In genomic region chr22:35627267-35628041, GRCh38 we compare ENCODE assay signal across 8 cellular contexts. TPM values are rescaled to one million over a fixed set of nuclear protein-coding genes. Genes with fewer than 3 reads are reported as not detected.
DNase-seq lines count a peak whose midpoint lies in the region; ATAC-seq, FAIRE-seq and TF ChIP-seq lines count a peak whose summit lies in the region.

No MANE protein-coding gene starts in this region.

- peak; percentile 77 to 84 for ATAC-seq in A549
- peak; percentile 67 for ATAC-seq in activated CD8-positive, alpha-beta memory T cell treated with anti-CD3 and anti-CD28 coated beads, Interleukin-2, amount 10 ng/mL, durations not matched to agents 7 days and 5 days

- H3K27ac ChIP-seq in A549 (peak overlapping the region; percentile 89 to 99), mesodermal cell (ENCODE audit: low read depth, low read length, severe bottlenecking) (peak overlapping the region; percentile 23)

- H3K4me1 ChIP-seq in A549 (peaks cover 46% of the 10 kb centered on the region), mesodermal cell (ENCODE audit: control insufficient read depth, insufficient read depth, low read length, poor library complexity, severe bottlenecking) (peaks cover 6% of the 10 kb centered on the region)

- H3K4me3 ChIP-seq in A549 (peak overlapping the region; percentile 44), mesodermal cell (ENCODE audit: extremely low read depth, insufficient read depth, low read length, poor library complexity, severe bottlenecking) (peak overlapping the region; percentile 35)

- no peak; the same call in none of the 2 replicates for TF ChIP-seq POLR2A in A549 (IDR thresholded peaks at IDR 0.05; ENCODE audit: low read length)
- TF ChIP-seq POLR2A in GM12892 (IDR thresholded peaks at IDR 0.05; ENCODE audit: low read depth, low read length) = no peak

- peak overlapping the region; percentile 65 for H3K4me2 ChIP-seq in A549

- TF ChIP-seq RAD21 in A549 (conservative IDR thresholded peaks at IDR 0.05 in 1 of 2, IDR thresholded peaks at IDR 0.05 in 1 of 2) = peak; percentile 92 to 93

- 0% methylated on average over 9 of the region's 21 CpGs for WGBS in A549 (ENCODE audit: missing lambda C conversion rate)
- 5 to 8% methylated on average over 10 to 12 of the region's 21 CpGs for WGBS in mesodermal cell (ENCODE audit: insufficient coverage in 2 of 2), 2 experiments

- POLR2A ChIA-PET in A549 (lab: Yijun Ruan, JAX) = interaction anchor here (0.5 to 1.4 kb wide), 9 partner anchors 21 to 439 kb away, joined by 3 to 6 read pairs (median 4); partner anchors contain the start of genes APOL6 and RBFOX2

- H3K36me3 ChIP-seq in mesodermal cell (ENCODE audit: control insufficient read depth, insufficient read depth, low read length) = no peaks in the 10 kb centered on the region

- peaks cover 28% of the 10 kb centered on the region for H3K4me1 Mint-ChIP-seq in activated CD8-positive, alpha-beta memory T cell treated with anti-CD3 and anti-CD28 coated beads, Interleukin-2, amount 10 ng/mL, durations not matched to agents 7 days and 5 days
- peaks cover 3% of the 10 kb centered on the region for H3K4me1 Mint-ChIP-seq in endothelial cell (ENCODE audit: unreplicated experiment)

- FAIRE-seq in A549 (lab: Jason Lieb, UNC) (no peak), GM12892 (lab: Jason Lieb, UNC) (peak; percentile 92)

- H3K9me3 ChIP-seq in A549 (no peaks in the 10 kb centered on the region), mesodermal cell (ENCODE audit: control insufficient read depth, low read length) (no peaks in the 10 kb centered on the region)

- TF ChIP-seq EP300 in A549 (IDR thresholded peaks at IDR 0.05) = no peak

- peak; percentile 66 to 94 for DNase-seq in A549 (ENCODE audit: low read depth in 1 of 2, low spot score in 1 of 2)
- no peak for DNase-seq in GM12892 (ENCODE audit: insufficient read length)
- DNase-seq in NCI-H510A (lab: John Stamatoyannopoulos, UW) = peak; percentile 39
- DNase-seq in activated CD8-positive, alpha-beta memory T cell treated with anti-CD3 and anti-CD28 coated beads, Interleukin-2, amount 10 ng/mL, durations not matched to agents 7 days and 5 days = peak; percentile 80
- peak; percentile 47 for DNase-seq in endothelial cell (ENCODE audit: low spot score)
- DNase-seq in stimulated activated CD8-positive, alpha-beta memory T cell treated with anti-CD3 and anti-CD28 coated beads, Interleukin-2, amount 100 ng/mL, for 48 hours (ENCODE audit: low read depth in 2 of 2) = peak; percentile 48 to 54
- no peak for DNase-seq in SK-N-DZ (ENCODE audit: low spot score)

- CTCF ChIA-PET in A549 (lab: Yijun Ruan, JAX) = interaction anchor here (0.6 to 3.6 kb wide), 52 partner anchors 10 to 646 kb away, joined by 3 to 20 read pairs (median 4); partner anchors contain the start of gene APOL6
- CTCF ChIA-PET in activated CD8-positive, alpha-beta memory T cell treated with anti-CD3 and anti-CD28 coated beads, Interleukin-2, amount 10 ng/mL, durations not matched to agents 7 days and 5 days (lab: Charles Lee) = interaction anchor here (0.6 to 5.3 kb wide), 17 partner anchors 12 to 531 kb away, joined by 3 to 32 read pairs (median 4); partner anchors contain the start of gene APOL6

- peak; percentile 68 for TF ChIP-seq CTCF in A549 (IDR thresholded peaks at IDR 0.05)
- no peak for TF ChIP-seq CTCF in endothelial cell (IDR thresholded peaks at IDR 0.05; ENCODE audit: unreplicated experiment)

- H3K27me3 Mint-ChIP-seq in activated CD8-positive, alpha-beta memory T cell treated with anti-CD3 and anti-CD28 coated beads, Interleukin-2, amount 10 ng/mL, durations not matched to agents 7 days and 5 days = peaks cover 17% of the 10 kb centered on the region
- H3K27me3 Mint-ChIP-seq in endothelial cell (ENCODE audit: unreplicated experiment) = peaks cover 5% of the 10 kb centered on the region

- H3K27ac Mint-ChIP-seq in activated CD8-positive, alpha-beta memory T cell treated with anti-CD3 and anti-CD28 coated beads, Interleukin-2, amount 10 ng/mL, durations not matched to agents 7 days and 5 days = peak overlapping the region; percentile 61
- H3K27ac Mint-ChIP-seq in endothelial cell (ENCODE audit: unreplicated experiment) = no peak overlapping the region

- peak overlapping the region; percentile 76 for H3K4me3 Mint-ChIP-seq in activated CD8-positive, alpha-beta memory T cell treated with anti-CD3 and anti-CD28 coated beads, Interleukin-2, amount 10 ng/mL, durations not matched to agents 7 days and 5 days
- H3K4me3 Mint-ChIP-seq in endothelial cell (ENCODE audit: unreplicated experiment) = peak overlapping the region; percentile 83

- H3K36me3 Mint-ChIP-seq in activated CD8-positive, alpha-beta memory T cell treated with anti-CD3 and anti-CD28 coated beads, Interleukin-2, amount 10 ng/mL, durations not matched to agents 7 days and 5 days = peaks cover 3% of the 10 kb centered on the region
- no peaks in the 10 kb centered on the region for H3K36me3 Mint-ChIP-seq in endothelial cell (ENCODE audit: low read depth, unreplicated experiment)

- H3K9me3 Mint-ChIP-seq in activated CD8-positive, alpha-beta memory T cell treated with anti-CD3 and anti-CD28 coated beads, Interleukin-2, amount 10 ng/mL, durations not matched to agents 7 days and 5 days (ENCODE audit: low read depth) = no peaks in the 10 kb centered on the region
- H3K9me3 Mint-ChIP-seq in endothelial cell (ENCODE audit: unreplicated experiment) = no peaks in the 10 kb centered on the region

TF ChIP-seq in A549, 52 proteins besides CTCF, POLR2A, EP300 and RAD21 (continues in another document):
- no peak for TF ChIP-seq HOXB5 (CRISPR knock-in tag; IDR thresholded peaks at IDR 0.05)
- TF ChIP-seq NR3C1 (IDR thresholded peaks at IDR 0.05) = no peak
- no peak for TF ChIP-seq POLR2AphosphoS2 (conservative IDR thresholded peaks at IDR 0.05; ENCODE audit: low read length)
- TF ChIP-seq FOSB (CRISPR knock-in tag; IDR thresholded peaks at IDR 0.05) = no peak
- TF ChIP-seq SMC3 (IDR thresholded peaks at IDR 0.05) = peak; percentile 84
- TF ChIP-seq JUN (IDR thresholded peaks at IDR 0.05) = peak; percentile 40 to 43; a peak in 3 of 5 replicates
- no peak for TF ChIP-seq ATOH8 (CRISPR knock-in tag; IDR thresholded peaks at IDR 0.05; ENCODE audit: low read depth)
- no peak for TF ChIP-seq CEBPB (IDR thresholded peaks at IDR 0.05)
- TF ChIP-seq RFX5 (IDR thresholded peaks at IDR 0.05) = peak; percentile 83
- TF ChIP-seq PHF8 (IDR thresholded peaks at IDR 0.05; ENCODE audit: borderline replicate concordance, low read depth) = peak; percentile 49; the same call in 1 of the 2 replicates
- TF ChIP-seq MAX (IDR thresholded peaks at IDR 0.05) = peak; percentile 47
- TF ChIP-seq GATA3 (IDR thresholded peaks at IDR 0.05; ENCODE audit: borderline replicate concordance) = peak; percentile 31; the same call in 1 of the 2 replicates
- TF ChIP-seq BCL3 (IDR thresholded peaks at IDR 0.05) = no peak

RNA-seq across cellular contexts. Expression of gene MB, which starts 10.3 kb away (rescaled TPM):
- polyA plus RNA-seq in A549 (2011; rRNA removed) = 9.5 and 12.1 TPM in 2 replicates
- 12.3 and 14.1 TPM in 2 replicates for polyA plus RNA-seq in A549 (2012; cell fraction: cytosol; rRNA removed)
- 7.0 and 10.8 TPM in 2 replicates for polyA plus RNA-seq in A549 (2012; cell fraction: nucleus; rRNA removed)
- polyA plus RNA-seq in A549 (2017; fragmentation: RNase III; extraction: RNeasy Plus Mini Kit Qiagen cat#74134 plus additional on column Dnase treatment) = 6.9 to 9.2 TPM (median 8.5 TPM) in 3 replicates
- polyA minus RNA-seq in A549 (2011; rRNA and poly(A)+ RNA removed) = 2.7 and 4.3 TPM in 2 replicates
- polyA plus RNA-seq in GM12892 (2012; ENCODE audit: missing spikeins) = not detected
- total RNA-seq in activated CD8-positive, alpha-beta memory T cell treated with anti-CD3 and anti-CD28 coated beads, Interleukin-2, amount 10 ng/mL, durations not matched to agents 7 days and 5 days = 1 to 10 TPM in 1 of 2 experiments, not detected in 1; 2.6 TPM
- not detected for total RNA-seq in endothelial cell (ENCODE audit: unreplicated experiment)
- polyA plus RNA-seq in mesodermal cell (2013, experiment 1 of 2) = not detected
- not detected for polyA plus RNA-seq in mesodermal cell (2013, experiment 2 of 2)
- polyA plus RNA-seq in SK-N-DZ (2014; cell fraction: cytosol; rRNA removed) = 0.34 TPM in 1 of 2 replicates, not detected in the other
- not detected in 2 replicates for polyA plus RNA-seq in SK-N-DZ (2014; cell fraction: nucleus; rRNA removed)

RNA-seq across cellular contexts. Expression of gene APOL6, which starts 20.8 kb away (rescaled TPM):
- 2.5 and 2.7 TPM in 2 replicates for polyA plus RNA-seq in A549 (2011; rRNA removed)
- polyA plus RNA-seq in A549 (2012; cell fraction: cytosol; rRNA removed) = 0.28 and 0.29 TPM in 2 replicates
- 0.31 and 0.38 TPM in 2 replicates for polyA plus RNA-seq in A549 (2012; cell fraction: nucleus; rRNA removed)
- 1.3 to 1.9 TPM (median 1.8 TPM) in 3 replicates for polyA plus RNA-seq in A549 (2017; fragmentation: RNase III; extraction: RNeasy Plus Mini Kit Qiagen cat#74134 plus additional on column Dnase treatment)
- polyA minus RNA-seq in A549 (2011; rRNA and poly(A)+ RNA removed) = 4.2 and 5.2 TPM in 2 replicates
- polyA plus RNA-seq in GM12892 (2012; ENCODE audit: missing spikeins) = 6.1 TPM
- 10 to 100 TPM; 59.9 to 65.2 TPM for total RNA-seq in activated CD8-positive, alpha-beta memory T cell treated with anti-CD3 and anti-CD28 coated beads, Interleukin-2, amount 10 ng/mL, durations not matched to agents 7 days and 5 days
- 0.23 TPM for total RNA-seq in endothelial cell (ENCODE audit: unreplicated experiment)
- polyA plus RNA-seq in mesodermal cell (2013, experiment 1 of 2) = 0.04 TPM
- 0.05 TPM for polyA plus RNA-seq in mesodermal cell (2013, experiment 2 of 2)
- 0.03 and 0.14 TPM in 2 replicates for polyA plus RNA-seq in SK-N-DZ (2014; cell fraction: cytosol; rRNA removed)
- polyA plus RNA-seq in SK-N-DZ (2014; cell fraction: nucleus; rRNA removed) = not detected in 2 replicates

Comparison
In these comparisons a context has a peak if more than half of its experiments do, and no peak if none do; other contexts are left out.
1. DNase-seq: peak in A549 (2 of 2), NCI-H510A (single experiment), activated CD8-positive, alpha-beta memory T cell treated with anti-CD3 and anti-CD28 coated beads, Interleukin-2, amount 10 ng/mL, durations not matched to agents 7 days and 5 days (single experiment), endothelial cell (single experiment) and stimulated activated CD8-positive, alpha-beta memory T cell treated with anti-CD3 and anti-CD28 coated beads, Interleukin-2, amount 100 ng/mL, for 48 hours (2 of 2); none in GM12892 (single experiment) and SK-N-DZ (single experiment).
2. RNA of gene APOL6, which starts 20.8 kb away (total RNA-seq): 59.9 to 65.2 TPM in activated CD8-positive, alpha-beta memory T cell treated with anti-CD3 and anti-CD28 coated beads, Interleukin-2, amount 10 ng/mL, durations not matched to agents 7 days and 5 days; 0.23 TPM in endothelial cell (single experiment); every median in the first group is over 10 times any median in the second.